Comparison of ENCODE assay signal across 11 cellular contexts in genomic region chr21:34205811-34206635, GRCh38.
DNase-seq lines count a peak whose midpoint lies in the region; ATAC-seq, FAIRE-seq and TF ChIP-seq lines count a peak whose summit lies in the region.
"Had no signal": no experiment of that assay in that cellular context is flagged by ENCODE, and none has a peak within 500 bp of the region (broad histone marks: within the 10 kb centered on the region; RNA-seq: fewer than 3 reads in every experiment).

No MANE protein-coding gene starts in this region.

- H3K36me3 Mint-ChIP-seq in activated naive CD8-positive, alpha-beta T cell treated with anti-CD3 and anti-CD28 coated beads, Interleukin-2, amount 50 U/mL, for 24 hours (ENCODE audit: low read depth), result no peaks in the 10 kb centered on the region

- H3K4me1 Mint-ChIP-seq in activated naive CD8-positive, alpha-beta T cell treated with anti-CD3 and anti-CD28 coated beads, Interleukin-2, amount 50 U/mL, for 24 hours, result peaks cover 26% of the 10 kb centered on the region

- peaks cover 17% of the 10 kb centered on the region for H3K9me3 Mint-ChIP-seq in activated naive CD8-positive, alpha-beta T cell treated with anti-CD3 and anti-CD28 coated beads, Interleukin-2, amount 50 U/mL, for 24 hours

- FAIRE-seq in islet of Langerhans (lab: Jason Lieb, UNC), result peak; percentile 92

- H3K4me3 Mint-ChIP-seq in activated naive CD8-positive, alpha-beta T cell treated with anti-CD3 and anti-CD28 coated beads, Interleukin-2, amount 50 U/mL, for 24 hours, result no peak overlapping the region

- intact Hi-C loops in head of caudate nucleus (cut with DNase I), result loop anchor here (10.0 kb wide), 1 partner anchor 261 kb away; no protein-coding TSS in a partner anchor

- peak; percentile 46 for ATAC-seq in HG02885 (IDR thresholded peaks at IDR 0.05; ENCODE audit: poor library complexity, unreplicated experiment)
- no peak for ATAC-seq in activated naive CD8-positive, alpha-beta T cell treated with anti-CD3 and anti-CD28 coated beads, Interleukin-2, amount 50 U/mL, for 24 hours

- TF ChIP-seq CTCF in GM12865 (IDR thresholded peaks at IDR 0.05; ENCODE audit: insufficient read depth, low read depth, low read length, missing control alignments), result no peak

- H3K27me3 Mint-ChIP-seq in activated naive CD8-positive, alpha-beta T cell treated with anti-CD3 and anti-CD28 coated beads, Interleukin-2, amount 50 U/mL, for 24 hours, result peaks cover 2% of the 10 kb centered on the region

- DNase-seq in GM12865 (ENCODE audit: low read depth) (peak; percentile 37), NOMO-1 treated with DMSO at 0.1 percent for 48 hours (lab: John Stamatoyannopoulos, UW; ENCODE audit: unreplicated experiment) (peak; percentile 88), head of caudate nucleus (no peak), GDM1 (lab: John Stamatoyannopoulos, UW) (no peak), superior temporal gyrus (ENCODE audit: extremely low spot score) (no peak)
- no peak for DNase-seq in activated naive CD8-positive, alpha-beta T cell treated with anti-CD3 and anti-CD28 coated beads, Interleukin-2, amount 50 U/mL, for 24 hours
- DNase-seq: cerebellar nuclear complex; stimulated activated CD4-positive, alpha-beta T cell treated with anti-CD3 and anti-CD28 coated beads, Interleukin-12 subunit alpha, Interleukin-12 subunit beta, amount 100 ng/mL, for 4 hours; stimulated activated naive CD4-positive, alpha-beta T cell had no signal

- no peak overlapping the region for H3K4me3 ChIP-seq in GM12865 (ENCODE audit: low read depth, low read length)

- no peak overlapping the region for H3K27ac Mint-ChIP-seq in activated naive CD8-positive, alpha-beta T cell treated with anti-CD3 and anti-CD28 coated beads, Interleukin-2, amount 50 U/mL, for 24 hours

Comparison
In these comparisons a context has a peak if more than half of its experiments do, and no peak if none do; other contexts are left out.
1. DNase-seq: peak in GM12865 (single experiment) and NOMO-1 treated with DMSO at 0.1 percent for 48 hours (single experiment); none in head of caudate nucleus (0 of 42), GDM1 (single experiment), superior temporal gyrus (single experiment) and activated naive CD8-positive, alpha-beta T cell treated with anti-CD3 and anti-CD28 coated beads, Interleukin-2, amount 50 U/mL, for 24 hours (single experiment).